Comparison of ENCODE assay signal across 26 cellular contexts in genomic region chr2:180848393-180848792, GRCh38.
"Had no signal": no experiment of that assay in that cellular context is flagged by ENCODE, and none has a peak within 500 bp of the region (broad histone marks: within the 10 kb centered on the region; RNA-seq: fewer than 3 reads in every experiment).

No MANE protein-coding gene starts in this region.

- H3K9me3 ChIP-seq: colonic mucosa, esophagus muscularis mucosa, lower lobe of right lung, ovary, suprapubic skin, transverse colon, upper lobe of right lung, uterus had no signal

- DNase-seq: colonic mucosa; effector CD8-positive, alpha-beta T cell; endodermal cell; head of caudate nucleus; left ventricle myocardium superior; lower lobe of right lung; natural killer cell; occipital lobe; ovary; posterior cingulate gyrus; retina; stimulated activated CD4-positive, alpha-beta T cell treated with anti-CD3 and anti-CD28 coated beads, Interleukin-12 subunit alpha, Interleukin-12 subunit beta, amount 100 ng/mL, for 4 hours; stimulated activated CD4-positive, alpha-beta T cell treated with anti-CD3 and anti-CD28 coated beads, Interleukin-1b, Interleukin-23, amount 100 ng/mL, for 48 hours; stimulated activated CD4-positive, alpha-beta T cell treated with anti-CD3 and anti-CD28 coated beads, Interleukin-4, amount 100 ng/mL, for 1 hour; stimulated activated CD8-positive, alpha-beta memory T cell treated with anti-CD3 and anti-CD28 coated beads, Interleukin-4, amount 100 ng/mL, for 48 hours; stimulated activated naive CD4-positive, alpha-beta T cell; stimulated activated naive CD8-positive, alpha-beta T cell treated with anti-CD3 and anti-CD28 coated beads, Interleukin-15, amount 100 ng/mL, for 72 hours; transverse colon; upper lobe of right lung; uterus had no signal

- H3K4me3 ChIP-seq: colonic mucosa, esophagus muscularis mucosa, lower lobe of right lung, ovary, smooth muscle cell, suprapubic skin, transverse colon, upper lobe of right lung, uterus had no signal

- H3K27ac Mint-ChIP-seq: dendritic cell treated with granulocyte-macrophage colony-stimulating factor and Interleukin-4, amounts not matched to agents 40 ng/mL and 50 ng/mL, for 4 days; endodermal cell; memory B cell; natural killer cell; stimulated activated naive CD8-positive, alpha-beta T cell treated with anti-CD3 and anti-CD28 coated beads, Interleukin-15, amount 100 ng/mL, for 72 hours had no signal

- H3K4me1 Mint-ChIP-seq: memory B cell; natural killer cell; stimulated activated naive CD8-positive, alpha-beta T cell treated with anti-CD3 and anti-CD28 coated beads, Interleukin-15, amount 100 ng/mL, for 72 hours had no signal

- H3K4me3 Mint-ChIP-seq: dendritic cell treated with granulocyte-macrophage colony-stimulating factor and Interleukin-4, amounts not matched to agents 40 ng/mL and 50 ng/mL, for 4 days; endodermal cell; memory B cell; natural killer cell; stimulated activated naive CD8-positive, alpha-beta T cell treated with anti-CD3 and anti-CD28 coated beads, Interleukin-15, amount 100 ng/mL, for 72 hours had no signal

- ATAC-seq: left ventricle myocardium superior; lower lobe of right lung; natural killer cell; sciatic nerve; stimulated activated naive CD8-positive, alpha-beta T cell treated with anti-CD3 and anti-CD28 coated beads, Interleukin-15, amount 100 ng/mL, for 72 hours; upper lobe of right lung had no signal

- H3K27me3 ChIP-seq: colonic mucosa, esophagus muscularis mucosa, ovary, suprapubic skin, transverse colon, upper lobe of right lung, uterus had no signal

- H3K27me3 Mint-ChIP-seq: dendritic cell treated with granulocyte-macrophage colony-stimulating factor and Interleukin-4, amounts not matched to agents 40 ng/mL and 50 ng/mL, for 4 days; memory B cell; stimulated activated naive CD8-positive, alpha-beta T cell treated with anti-CD3 and anti-CD28 coated beads, Interleukin-15, amount 100 ng/mL, for 72 hours had no signal

- H3K9me3 Mint-ChIP-seq: dendritic cell treated with granulocyte-macrophage colony-stimulating factor and Interleukin-4, amounts not matched to agents 40 ng/mL and 50 ng/mL, for 4 days; endodermal cell; memory B cell; natural killer cell; stimulated activated naive CD8-positive, alpha-beta T cell treated with anti-CD3 and anti-CD28 coated beads, Interleukin-15, amount 100 ng/mL, for 72 hours had no signal

- H3K36me3 ChIP-seq: colonic mucosa, esophagus muscularis mucosa, lower lobe of right lung, ovary, suprapubic skin, transverse colon, upper lobe of right lung, uterus had no signal

- H3K27ac ChIP-seq: colonic mucosa, esophagus muscularis mucosa, lower lobe of right lung, ovary, suprapubic skin, transverse colon, upper lobe of right lung, uterus had no signal

- H3K4me1 ChIP-seq: colonic mucosa, esophagus muscularis mucosa, lower lobe of right lung, suprapubic skin, transverse colon, upper lobe of right lung, uterus had no signal

- H3K36me3 Mint-ChIP-seq: memory B cell, natural killer cell had no signal

- H3K4me2 ChIP-seq: smooth muscle cell had no signal
